1 cellular context compared by ENCODE assay signal in the genomic region with DNA sequence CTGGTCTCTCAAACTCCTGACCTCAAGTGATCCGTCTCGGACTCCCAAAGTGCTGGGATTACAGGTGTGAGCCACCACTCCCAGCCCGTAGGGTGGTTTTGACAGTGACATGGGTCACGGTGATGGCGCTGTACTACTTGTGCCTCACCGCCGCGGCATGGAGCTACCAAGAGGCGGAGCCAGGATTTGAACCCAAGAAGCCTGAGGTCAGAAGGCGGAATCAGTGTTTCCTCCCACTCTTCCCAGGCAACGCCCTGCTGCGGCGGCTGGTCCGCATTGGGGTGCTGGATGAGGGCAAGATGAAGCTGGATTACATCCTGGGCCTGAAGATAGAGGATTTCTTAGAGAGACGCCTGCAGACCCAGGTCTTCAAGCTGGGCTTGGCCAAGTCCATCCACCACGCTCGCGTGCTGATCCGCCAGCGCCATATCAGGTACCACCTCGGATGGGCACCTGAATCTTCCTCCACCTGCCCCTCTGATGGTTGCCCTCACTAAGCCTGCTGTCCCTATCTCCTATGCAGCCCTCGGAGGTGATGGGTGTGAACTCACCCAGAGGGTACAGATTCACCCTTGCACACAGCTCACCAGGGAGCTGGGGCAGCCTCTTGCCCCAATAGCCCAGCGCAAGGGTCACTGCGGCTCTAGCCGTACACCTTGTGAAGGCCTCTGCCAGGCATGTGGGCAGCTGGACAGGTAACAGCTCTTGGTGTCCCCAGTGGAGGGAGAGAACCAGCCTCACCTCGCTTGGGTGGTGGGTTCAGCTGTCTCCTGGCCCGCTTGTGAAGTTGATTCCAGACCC.
TF ChIP-seq lines count a peak whose summit lies in the region.

No MANE protein-coding gene starts in this region.

TF ChIP-seq in H1, 55 proteins besides CTCF, POLR2A, EP300 and RAD21:
- TF ChIP-seq CBX8 (IDR thresholded peaks at IDR 0.05; ENCODE audit: borderline replicate concordance, low read depth, low read length) (no peak), POLR2AphosphoS5 (IDR thresholded peaks at IDR 0.05; ENCODE audit: low read depth, low read length) (peak; percentile 76; the same call in 1 of the 2 replicates)
